17 cellular contexts compared by ENCODE assay signal in genomic region chr15:88651293-88651692, GRCh38. TPM values are rescaled to one million over a fixed set of nuclear protein-coding genes. Genes with fewer than 3 reads are reported as not detected.
A peak's percentile ranks its signal among the peaks of the same experiment; 100 is the strongest.
DNase-seq lines count a peak whose midpoint lies in the region; FAIRE-seq and TF ChIP-seq lines count a peak whose summit lies in the region.
"Had no signal": no experiment of that assay in that cellular context is flagged by ENCODE, and none has a peak within 500 bp of the region (broad histone marks: within the 10 kb centered on the region; RNA-seq: fewer than 3 reads in every experiment).

No MANE protein-coding gene starts in this region.

- H2AFZ ChIP-seq in keratinocyte (ENCODE audit: control insufficient read depth, low read length), result no peak overlapping the region

- H3K9me3 Mint-ChIP-seq in progenitor cell of endocrine pancreas (ENCODE audit: low read depth), result no peaks in the 10 kb centered on the region
- H3K9me3 Mint-ChIP-seq: T-helper 2 cell treated with Interferon-gamma antibody and Interleukin-4, amounts not matched to agents 5 μg/mL and 100 μg/mL, for 36 hours had no signal

- H3K9ac ChIP-seq in keratinocyte (ENCODE audit: control insufficient read depth, extremely low read depth, insufficient read depth, low read length), result no peak overlapping the region

- H3K9me1 ChIP-seq in keratinocyte (ENCODE audit: control insufficient read depth, extremely low read depth, insufficient read depth, low read length), result no peaks in the 10 kb centered on the region

- dilution Hi-C loops in keratinocyte (cut with MboI; ENCODE audit: extremely low pct_ligation_motif_present, low sequenced_read_pairs), result no loop called here

- no peaks in the 10 kb centered on the region for H4K20me1 ChIP-seq in keratinocyte (ENCODE audit: control insufficient read depth, extremely low read depth, insufficient read depth, low read length)

- no peaks in the 10 kb centered on the region for H3K36me3 ChIP-seq in keratinocyte (ENCODE audit: control insufficient read depth in 2 of 2, extremely low read depth in 1 of 2, insufficient read depth in 2 of 2, low read length in 2 of 2)
- H3K36me3 ChIP-seq in esophagus squamous epithelium, result no peaks in the 10 kb centered on the region
- H3K36me3 ChIP-seq in brain microvascular endothelial cell (replicated peaks), result no peaks in the 10 kb centered on the region
- H3K36me3 ChIP-seq: MG63, transverse colon had no signal

- in situ Hi-C loops in brain microvascular endothelial cell (cut with HindIII; ENCODE audit: low pct_ligation_motif_present, low sequenced_read_pairs), result loop anchor here (25.0 kb wide), 1 partner anchor 161 kb away; the partner anchor contains the start of gene ACAN

- H3K4me3 ChIP-seq in keratinocyte (ENCODE audit: control insufficient read depth in 2 of 3, extremely low read depth in 1 of 3, insufficient read depth in 2 of 3, low read depth in 1 of 3, low read length in 3 of 3), result no peak overlapping the region
- H3K4me3 ChIP-seq in esophagus squamous epithelium, result no peak overlapping the region
- H3K4me3 ChIP-seq in brain microvascular endothelial cell (ENCODE audit: low read depth, low read length), result no peak overlapping the region
- H3K4me3 ChIP-seq: MG63, transverse colon had no signal

- no peak for TF ChIP-seq POLR2A in esophagus squamous epithelium (IDR thresholded peaks at IDR 0.05)

- TF ChIP-seq CTCF in keratinocyte (optimal IDR thresholded peaks at IDR 0.05 in 1 of 3, IDR thresholded peaks at IDR 0.05 in 1 of 3, conservative IDR thresholded peaks at IDR 0.05 in 1 of 3; ENCODE audit: extremely low read depth in 1 of 3, insufficient read depth in 2 of 3, low read length in 3 of 3) (no peak), esophagus squamous epithelium (IDR thresholded peaks at IDR 0.05) (no peak), progenitor cell of endocrine pancreas (IDR thresholded peaks at IDR 0.05; ENCODE audit: unreplicated experiment) (no peak), brain microvascular endothelial cell (IDR thresholded peaks at IDR 0.05; ENCODE audit: low read depth, low read length, missing control alignments) (no peak)

- H3K4me3 Mint-ChIP-seq in progenitor cell of endocrine pancreas (ENCODE audit: low read depth), result no peak overlapping the region
- H3K4me3 Mint-ChIP-seq: T-helper 2 cell treated with Interferon-gamma antibody and Interleukin-4, amounts not matched to agents 5 μg/mL and 100 μg/mL, for 36 hours had no signal

- no peak overlapping the region for H3K27ac ChIP-seq in keratinocyte (ENCODE audit: control insufficient read depth, insufficient read depth, low read length)
- peak overlapping the region; percentile 22 for H3K27ac ChIP-seq in temporal lobe (ENCODE audit: low read depth, low read length)
- no peak overlapping the region for H3K27ac ChIP-seq in esophagus squamous epithelium
- no peak overlapping the region for H3K27ac ChIP-seq in brain microvascular endothelial cell
- H3K27ac ChIP-seq: transverse colon had no signal

- no peaks in the 10 kb centered on the region for H3K9me3 ChIP-seq in keratinocyte (ENCODE audit: control insufficient read depth, low read depth, low read length)
- no peaks in the 10 kb centered on the region for H3K9me3 ChIP-seq in esophagus squamous epithelium
- H3K9me3 ChIP-seq: MG63, transverse colon had no signal

- DNase-seq in activated CD8-positive, alpha-beta memory T cell treated with anti-CD3 and anti-CD28 coated beads for 24 hours, result peak; percentile 54
- DNase-seq in activated CD8-positive, alpha-beta memory T cell treated with anti-CD3 and anti-CD28 coated beads, Interleukin-2, amount 50 U/mL, for 4 hours, result no peak
- DNase-seq in activated CD8-positive, alpha-beta memory T cell treated with anti-CD3 and anti-CD28 coated beads, Interleukin-2, amount 50 U/mL, for 48 hours, result peak; percentile 44
- no peak for DNase-seq in keratinocyte (ENCODE audit: low read depth, low spot score)
- no peak for DNase-seq in esophagus squamous epithelium (lab: John Stamatoyannopoulos, UW)
- DNase-seq in progenitor cell of endocrine pancreas (ENCODE audit: low spot score, unreplicated experiment), result no peak
- no peak for DNase-seq in brain microvascular endothelial cell
- DNase-seq: activated effector memory CD4-positive, alpha-beta T cell treated with anti-CD3 and anti-CD28 coated beads, Interleukin-2, amount 50 U/mL, for 16 hours; effector CD4-positive, alpha-beta T cell; HCEC 1CT; MG63; NCI-H2029; SIG-M5; transverse colon had no signal

- no peaks in the 10 kb centered on the region for H3K79me2 ChIP-seq in keratinocyte (ENCODE audit: control insufficient read depth, insufficient read depth, low read length)

- no peak overlapping the region for H3K27ac Mint-ChIP-seq in progenitor cell of endocrine pancreas
- H3K27ac Mint-ChIP-seq: T-helper 2 cell treated with Interferon-gamma antibody and Interleukin-4, amounts not matched to agents 5 μg/mL and 100 μg/mL, for 36 hours had no signal

- H3K27me3 Mint-ChIP-seq in progenitor cell of endocrine pancreas, result peaks cover 3% of the 10 kb centered on the region

- H3K4me1 ChIP-seq in keratinocyte (ENCODE audit: control insufficient read depth, extremely low read depth, insufficient read depth, low read length) (peaks cover 42% of the 10 kb centered on the region), esophagus squamous epithelium (peaks cover 4 to 58% (median 27%) of the 10 kb centered on the region in 3 donors)

- no peaks in the 10 kb centered on the region for H3K36me3 Mint-ChIP-seq in progenitor cell of endocrine pancreas (ENCODE audit: insufficient read depth)

- peak; percentile 67 for FAIRE-seq in keratinocyte (lab: Jason Lieb, UNC)
- FAIRE-seq: A204.1 had no signal

- intact Hi-C loops in esophagus squamous epithelium (cut with DNase I), result loop anchor here (10.0 kb wide), 1 partner anchor 184 kb away; no protein-coding TSS in a partner anchor

- no peak overlapping the region for H3K4me2 ChIP-seq in keratinocyte (ENCODE audit: control insufficient read depth, extremely low read depth, insufficient read depth, low read depth, low read length)

- H3K27me3 ChIP-seq in keratinocyte (ENCODE audit: control insufficient read depth, extremely low read depth, insufficient read depth, low read length), result no peaks in the 10 kb centered on the region
- no peaks in the 10 kb centered on the region for H3K27me3 ChIP-seq in esophagus squamous epithelium
- no peaks in the 10 kb centered on the region for H3K27me3 ChIP-seq in brain microvascular endothelial cell (replicated peaks)
- H3K27me3 ChIP-seq: MG63, transverse colon had no signal

- H3K4me1 Mint-ChIP-seq in progenitor cell of endocrine pancreas (ENCODE audit: low read depth), result no peaks in the 10 kb centered on the region

- 63 to 78% methylated on average over 4 to 7 of the region's 7 CpGs for WGBS in esophagus squamous epithelium, 2 donors

RNA-seq across cellular contexts. Expression of gene ISG20, which starts 12.5 kb away (rescaled TPM):
- polyA plus RNA-seq in keratinocyte, result 8.5 to 10.6 TPM (median 8.9 TPM) in 3 replicates
- 34.8 TPM for polyA plus RNA-seq in keratinocyte (2011; ENCODE audit: low read depth)
- polyA plus RNA-seq in keratinocyte (2011; cell fraction: cytosol; rRNA removed), result 2.9 and 7.9 TPM in 2 replicates
- polyA plus RNA-seq in keratinocyte (2011; cell fraction: nucleus; rRNA removed), result 4.1 and 4.9 TPM in 2 replicates
- polyA plus RNA-seq in keratinocyte (2012; ENCODE audit: low replicate concordance), result 20.8 and 27.8 TPM in 2 replicates
- 4.0 to 14.3 TPM (median 4.4 TPM) in 3 replicates for polyA minus RNA-seq in keratinocyte
- polyA minus RNA-seq in keratinocyte (2011; cell fraction: cytosol; rRNA and poly(A)+ RNA removed), result 10.0 TPM
- polyA minus RNA-seq in keratinocyte (2011; cell fraction: nucleus; rRNA and poly(A)+ RNA removed), result 4.4 and 7.2 TPM in 2 replicates
- total RNA-seq in temporal lobe (not detected), esophagus squamous epithelium (10 to 100 TPM; 14.0 to 24.1 (median 19.7) TPM), progenitor cell of endocrine pancreas (3.1 and 4.3 TPM in 2 replicates)

RNA-seq across cellular contexts. Expression of gene AEN, which starts 30.2 kb away (rescaled TPM):
- 27.5 to 28.2 TPM (median 27.7 TPM) in 3 replicates for polyA plus RNA-seq in keratinocyte
- 16.4 TPM for polyA plus RNA-seq in keratinocyte (2011; ENCODE audit: low read depth)
- polyA plus RNA-seq in keratinocyte (2011; cell fraction: cytosol; rRNA removed), result 18.2 and 20.9 TPM in 2 replicates
- polyA plus RNA-seq in keratinocyte (2011; cell fraction: nucleus; rRNA removed), result 34.6 and 35.1 TPM in 2 replicates
- 21.1 and 27.8 TPM in 2 replicates for polyA plus RNA-seq in keratinocyte (2012; ENCODE audit: low replicate concordance)
- polyA minus RNA-seq in keratinocyte, result 32.1 to 64.2 TPM (median 35.7 TPM) in 3 replicates
- 51.6 TPM for polyA minus RNA-seq in keratinocyte (2011; cell fraction: cytosol; rRNA and poly(A)+ RNA removed)
- 28.2 and 30.8 TPM in 2 replicates for polyA minus RNA-seq in keratinocyte (2011; cell fraction: nucleus; rRNA and poly(A)+ RNA removed)
- total RNA-seq in temporal lobe (2.7 TPM), esophagus squamous epithelium (10 to 100 TPM; 13.4 to 31.4 (median 18.1) TPM), progenitor cell of endocrine pancreas (28.2 and 31.1 TPM in 2 replicates)

Comparison
In these comparisons a context has a peak if more than half of its experiments do, and no peak if none do; other contexts are left out.
1. DNase-seq: peak in activated CD8-positive, alpha-beta memory T cell treated with anti-CD3 and anti-CD28 coated beads for 24 hours (single experiment) and activated CD8-positive, alpha-beta memory T cell treated with anti-CD3 and anti-CD28 coated beads, Interleukin-2, amount 50 U/mL, for 48 hours (single experiment); none in activated CD8-positive, alpha-beta memory T cell treated with anti-CD3 and anti-CD28 coated beads, Interleukin-2, amount 50 U/mL, for 4 hours (single experiment), keratinocyte (single experiment), esophagus squamous epithelium (single experiment), progenitor cell of endocrine pancreas (single experiment) and brain microvascular endothelial cell (single experiment).